ENCODE assay signal across 21 cellular contexts in genomic region chr4:122845760-122846159, GRCh38. TPM values are rescaled to one million over a fixed set of nuclear protein-coding genes. Genes with fewer than 3 reads are reported as not detected.
DNase-seq lines count a peak whose midpoint lies in the region; ATAC-seq and TF ChIP-seq lines count a peak whose summit lies in the region.
"Had no signal": no experiment of that assay in that cellular context is flagged by ENCODE, and none has a peak within 500 bp of the region (broad histone marks: within the 10 kb centered on the region; RNA-seq: fewer than 3 reads in every experiment).

No MANE protein-coding gene starts in this region.

- peak; percentile 41 for DNase-seq in epithelial cell of proximal tubule (ENCODE audit: low read depth)
- DNase-seq in thoracic aorta (ENCODE audit: low spot score) = no peak
- DNase-seq in glutamatergic neuron = no peak
- DNase-seq in activated CD8-positive, alpha-beta memory T cell treated with anti-CD3 and anti-CD28 coated beads, Interleukin-2, amount 10 ng/mL, durations not matched to agents 7 days and 5 days = no peak
- no peak for DNase-seq in NCI-H2196 treated with DMSO at 0.1 percent for 48 hours (lab: John Stamatoyannopoulos, UW; ENCODE audit: unreplicated experiment)
- DNase-seq: activated CD4-positive, alpha-beta T cell treated with anti-CD3 and anti-CD28 coated beads, Interleukin-2, amount 50 U/mL, for 1 hour; activated naive CD4-positive, alpha-beta T cell treated with anti-CD3 and anti-CD28 coated beads, Interleukin-2, amount 10 ng/mL, durations not matched to agents 7 days and 5 days; Caco-2; colonic mucosa; islet precursor cell; NCI-H1436; NCI-H2171; NCI-H774; OCI-M1; SHP77 treated with DMSO at 0.1 percent for 48 hours; sigmoid colon; stimulated activated naive CD4-positive, alpha-beta T cell treated with Interleukin-2 at 50 U/mL for 16 hours; trophoblast cell had no signal

- H3K27ac Mint-ChIP-seq in glutamatergic neuron (ENCODE audit: unreplicated experiment) = no peak overlapping the region
- no peak overlapping the region for H3K27ac Mint-ChIP-seq in activated CD8-positive, alpha-beta memory T cell treated with anti-CD3 and anti-CD28 coated beads, Interleukin-2, amount 10 ng/mL, durations not matched to agents 7 days and 5 days
- H3K27ac Mint-ChIP-seq: activated naive CD4-positive, alpha-beta T cell treated with anti-CD3 and anti-CD28 coated beads, Interleukin-2, amount 10 ng/mL, durations not matched to agents 7 days and 5 days had no signal

- H3K36me3 ChIP-seq in thoracic aorta = no peaks in the 10 kb centered on the region
- H3K36me3 ChIP-seq: colonic mucosa, sigmoid colon had no signal

- no peaks in the 10 kb centered on the region for H3K27me3 Mint-ChIP-seq in glutamatergic neuron (ENCODE audit: unreplicated experiment)
- peaks cover 12% of the 10 kb centered on the region for H3K27me3 Mint-ChIP-seq in activated CD8-positive, alpha-beta memory T cell treated with anti-CD3 and anti-CD28 coated beads, Interleukin-2, amount 10 ng/mL, durations not matched to agents 7 days and 5 days

- H3K9me3 ChIP-seq in thoracic aorta = no peaks in the 10 kb centered on the region
- H3K9me3 ChIP-seq: Caco-2, colonic mucosa, sigmoid colon had no signal

- H3K27ac ChIP-seq in thoracic aorta = peak overlapping the region; percentile 33 to 69
- H3K27ac ChIP-seq: colonic mucosa had no signal

- no peaks in the 10 kb centered on the region for H3K36me3 Mint-ChIP-seq in glutamatergic neuron (ENCODE audit: unreplicated experiment)
- peaks cover 4% of the 10 kb centered on the region for H3K36me3 Mint-ChIP-seq in activated CD8-positive, alpha-beta memory T cell treated with anti-CD3 and anti-CD28 coated beads, Interleukin-2, amount 10 ng/mL, durations not matched to agents 7 days and 5 days
- H3K36me3 Mint-ChIP-seq: activated naive CD4-positive, alpha-beta T cell treated with anti-CD3 and anti-CD28 coated beads, Interleukin-2, amount 10 ng/mL, durations not matched to agents 7 days and 5 days had no signal

- no peaks in the 10 kb centered on the region for H3K4me1 Mint-ChIP-seq in glutamatergic neuron (ENCODE audit: low read depth, unreplicated experiment)
- H3K4me1 Mint-ChIP-seq in activated CD8-positive, alpha-beta memory T cell treated with anti-CD3 and anti-CD28 coated beads, Interleukin-2, amount 10 ng/mL, durations not matched to agents 7 days and 5 days = peaks cover 10% of the 10 kb centered on the region
- H3K4me1 Mint-ChIP-seq: activated naive CD4-positive, alpha-beta T cell treated with anti-CD3 and anti-CD28 coated beads, Interleukin-2, amount 10 ng/mL, durations not matched to agents 7 days and 5 days had no signal

- TF ChIP-seq CTCF in epithelial cell of proximal tubule (conservative IDR thresholded peaks at IDR 0.05; ENCODE audit: low read depth, low read length) (no peak), thoracic aorta (IDR thresholded peaks at IDR 0.05) (no peak), glutamatergic neuron (IDR thresholded peaks at IDR 0.05; ENCODE audit: partially characterized antibody, unreplicated experiment) (no peak)

- H3K27me3 ChIP-seq in thoracic aorta (replicated peaks; ENCODE audit: insufficient read depth) = no peaks in the 10 kb centered on the region
- H3K27me3 ChIP-seq: colonic mucosa, sigmoid colon had no signal

- H3K4me1 ChIP-seq in thoracic aorta (ENCODE audit: control insufficient read depth in 1 of 2, low read depth in 2 of 2) = peaks cover 27 to 66% of the 10 kb centered on the region in 2 donors
- H3K4me1 ChIP-seq: Caco-2, colonic mucosa had no signal

- CTCF ChIA-PET in activated CD8-positive, alpha-beta memory T cell treated with anti-CD3 and anti-CD28 coated beads, Interleukin-2, amount 10 ng/mL, durations not matched to agents 7 days and 5 days (lab: Charles Lee) = no interaction called here

- H3K4me3 Mint-ChIP-seq in glutamatergic neuron (ENCODE audit: unreplicated experiment) = no peak overlapping the region
- no peak overlapping the region for H3K4me3 Mint-ChIP-seq in activated CD8-positive, alpha-beta memory T cell treated with anti-CD3 and anti-CD28 coated beads, Interleukin-2, amount 10 ng/mL, durations not matched to agents 7 days and 5 days
- H3K4me3 Mint-ChIP-seq: activated naive CD4-positive, alpha-beta T cell treated with anti-CD3 and anti-CD28 coated beads, Interleukin-2, amount 10 ng/mL, durations not matched to agents 7 days and 5 days had no signal

- ATAC-seq in GM19395 (IDR thresholded peaks at IDR 0.05; ENCODE audit: unreplicated experiment) = peak; percentile 68
- ATAC-seq in HG03469 (IDR thresholded peaks at IDR 0.05; ENCODE audit: unreplicated experiment) = peak; percentile 48
- ATAC-seq in thoracic aorta (ENCODE audit: insufficient number of reproducible peaks, low FRiP score, low read depth) = no peak
- ATAC-seq in activated CD8-positive, alpha-beta memory T cell treated with anti-CD3 and anti-CD28 coated beads, Interleukin-2, amount 10 ng/mL, durations not matched to agents 7 days and 5 days = no peak

- H3K9me3 Mint-ChIP-seq in glutamatergic neuron (ENCODE audit: unreplicated experiment) = peaks cover 2% of the 10 kb centered on the region
- H3K9me3 Mint-ChIP-seq in activated CD8-positive, alpha-beta memory T cell treated with anti-CD3 and anti-CD28 coated beads, Interleukin-2, amount 10 ng/mL, durations not matched to agents 7 days and 5 days (ENCODE audit: low read depth) = peaks cover 2% of the 10 kb centered on the region
- H3K9me3 Mint-ChIP-seq: activated naive CD4-positive, alpha-beta T cell treated with anti-CD3 and anti-CD28 coated beads, Interleukin-2, amount 10 ng/mL, durations not matched to agents 7 days and 5 days had no signal

- no peak overlapping the region for H3K4me3 ChIP-seq in epithelial cell of proximal tubule (ENCODE audit: low read depth, low read length)
- no peak overlapping the region for H3K4me3 ChIP-seq in thoracic aorta
- H3K4me3 ChIP-seq: colonic mucosa, lung, sigmoid colon had no signal

RNA-seq across cellular contexts. Expression of gene FGF2, which starts 19.1 kb away (rescaled TPM):
- total RNA-seq in epithelial cell of proximal tubule (11.4 and 17.4 TPM in 2 replicates), thoracic aorta (10 to 100 TPM; 25.5 to 50.2 TPM), glutamatergic neuron (ENCODE audit: unreplicated experiment) (2.9 TPM)
- 1 to 10 TPM in 1 of 2 experiments, under 1 TPM in 1; 0.09 to 2.9 TPM for total RNA-seq in activated CD8-positive, alpha-beta memory T cell treated with anti-CD3 and anti-CD28 coated beads, Interleukin-2, amount 10 ng/mL, durations not matched to agents 7 days and 5 days

Comparison
In these comparisons a context has a peak if more than half of its experiments do, and no peak if none do; other contexts are left out.
1. ATAC-seq: peak in GM19395 (single experiment) and HG03469 (single experiment); none in thoracic aorta (single experiment) and activated CD8-positive, alpha-beta memory T cell treated with anti-CD3 and anti-CD28 coated beads, Interleukin-2, amount 10 ng/mL, durations not matched to agents 7 days and 5 days (single experiment).